Comparison of ENCODE assay signal across 12 cellular contexts in the genomic region with DNA sequence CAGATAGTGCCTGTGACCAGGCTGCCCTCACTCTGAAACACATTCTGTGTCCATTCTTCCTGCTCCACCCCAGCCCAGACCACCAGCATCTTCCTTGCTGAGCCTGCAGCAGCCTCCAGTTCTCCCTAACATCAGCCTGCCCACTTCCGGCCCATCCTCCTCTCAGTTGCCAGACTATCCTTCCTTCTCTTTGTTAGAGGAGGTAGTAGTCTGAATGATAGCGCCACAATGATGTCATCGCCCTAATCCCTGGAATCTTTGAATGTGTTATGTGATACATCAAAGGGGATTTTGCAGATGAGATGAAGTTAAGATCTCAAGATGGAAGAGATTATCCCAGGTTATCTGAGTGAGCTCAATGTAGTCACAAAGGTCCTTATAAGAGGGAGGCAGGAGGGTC. TPM values are rescaled to one million over a fixed set of nuclear protein-coding genes. Genes with fewer than 3 reads are reported as not detected.
"Had no signal": no experiment of that assay in that cellular context is flagged by ENCODE, and none has a peak within 500 bp of the region (broad histone marks: within the 10 kb centered on the region; RNA-seq: fewer than 3 reads in every experiment).

No MANE protein-coding gene starts in this region.

- H3K27ac ChIP-seq: body of pancreas, gastroesophageal sphincter, hepatocyte, pancreas, thyroid gland had no signal

- H3K79me2 ChIP-seq: hepatocyte had no signal

- H3K9me3 Mint-ChIP-seq: activated CD4-positive, alpha-beta memory T cell treated with anti-CD3 and anti-CD28 coated beads for 36 hours; activated T-cell treated with anti-CD3 and anti-CD28 coated beads, Interleukin-2, amount 50 U/mL, for 72 hours had no signal

- FAIRE-seq: pancreas, small intestine had no signal

- H3K4me3 ChIP-seq: body of pancreas, gastroesophageal sphincter, hepatocyte, pancreas, thyroid gland had no signal

- H3K27me3 ChIP-seq: body of pancreas, hepatocyte, pancreas, thyroid gland had no signal

- H3K4me2 ChIP-seq: hepatocyte had no signal

- ATAC-seq: activated T-cell treated with anti-CD3 and anti-CD28 coated beads, Interleukin-2, amount 50 U/mL, for 72 hours; body of pancreas; gastroesophageal sphincter; pancreas had no signal

- H2AFZ ChIP-seq: hepatocyte had no signal

- DNase-seq: activated CD4-positive, alpha-beta memory T cell treated with anti-CD3 and anti-CD28 coated beads for 36 hours; activated T-cell treated with anti-CD3 and anti-CD28 coated beads, Interleukin-2, amount 50 U/mL, for 72 hours; body of pancreas; central memory CD4-positive, alpha-beta T cell; cortex of kidney; effector memory CD4-positive, alpha-beta T cell; pancreas; small intestine; thyroid gland had no signal

- H3K27ac Mint-ChIP-seq: activated CD4-positive, alpha-beta memory T cell treated with anti-CD3 and anti-CD28 coated beads for 36 hours; activated T-cell treated with anti-CD3 and anti-CD28 coated beads, Interleukin-2, amount 50 U/mL, for 72 hours had no signal

- H3K36me3 Mint-ChIP-seq: activated CD4-positive, alpha-beta memory T cell treated with anti-CD3 and anti-CD28 coated beads for 36 hours had no signal

- H3K9me3 ChIP-seq: body of pancreas, gastroesophageal sphincter, pancreas, thyroid gland had no signal

- H3K36me3 ChIP-seq: gastroesophageal sphincter, pancreas, thyroid gland had no signal

- H3K4me3 Mint-ChIP-seq: activated CD4-positive, alpha-beta memory T cell treated with anti-CD3 and anti-CD28 coated beads for 36 hours; activated T-cell treated with anti-CD3 and anti-CD28 coated beads, Interleukin-2, amount 50 U/mL, for 72 hours had no signal

RNA-seq across cellular contexts. Expression of a gene that starts 11.4 kb away (rescaled TPM):
- total RNA-seq: fibroblast of lung had no signal

RNA-seq across cellular contexts. Expression of a gene that starts 26.2 kb away (rescaled TPM):
- total RNA-seq: activated CD4-positive, alpha-beta memory T cell treated with anti-CD3 and anti-CD28 coated beads for 36 hours had no signal
